In genomic region chr6:34912715-34913464, GRCh38 we compare ENCODE assay signal across 1 cellular context.
A peak's percentile ranks its signal among the peaks of the same experiment; 100 is the strongest.
TF ChIP-seq lines count a peak whose summit lies in the region.

No MANE protein-coding gene starts in this region.

TF ChIP-seq in SK-N-SH, 30 proteins besides CTCF, POLR2A, EP300 and RAD21 (continued from another document):
- no peak for TF ChIP-seq IRF3 (IDR thresholded peaks at IDR 0.05; ENCODE audit: low read depth, low read length)
- peak; percentile 43 for TF ChIP-seq JUND (IDR thresholded peaks at IDR 0.05)
- TF ChIP-seq MEF2A (IDR thresholded peaks at IDR 0.05; ENCODE audit: borderline replicate concordance, low read depth) = no peak
- TF ChIP-seq CHD2 (IDR thresholded peaks at IDR 0.05; ENCODE audit: low read length, partially characterized antibody) = no peak
- peak; percentile 52; the same call in 1 of the 2 replicates for TF ChIP-seq FOSL2 (IDR thresholded peaks at IDR 0.05; ENCODE audit: borderline replicate concordance, low read depth)
- no peak for TF ChIP-seq RFX5 (IDR thresholded peaks at IDR 0.05; ENCODE audit: low read length)
- TF ChIP-seq ZBTB33 (IDR thresholded peaks at IDR 0.05; ENCODE audit: borderline replicate concordance, low read depth) = no peak
- no peak for TF ChIP-seq USF2 (IDR thresholded peaks at IDR 0.05; ENCODE audit: borderline replicate concordance, low read depth, low read length)
